ENCODE assay signal across 18 cellular contexts in the genomic region with DNA sequence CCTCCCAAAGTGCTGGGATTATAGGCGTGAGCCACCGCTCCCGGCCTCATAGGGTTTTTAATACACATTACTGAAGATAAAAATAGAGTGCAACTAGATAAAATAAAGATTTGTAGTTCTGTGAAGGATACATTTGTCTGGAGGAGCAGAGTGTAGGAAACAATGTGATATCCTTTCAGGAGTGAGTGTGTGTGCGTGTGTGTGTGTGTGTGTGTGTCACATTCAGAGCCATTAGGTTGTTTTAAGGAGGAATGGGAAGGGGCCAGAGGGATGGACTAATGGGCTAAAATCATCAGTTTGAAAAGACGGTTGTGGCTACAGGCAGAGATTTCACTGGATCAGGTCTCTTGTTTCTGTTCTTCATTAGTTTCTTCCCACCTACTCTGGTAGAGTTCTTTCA. TPM values are rescaled to one million over a fixed set of nuclear protein-coding genes. Genes with fewer than 3 reads are reported as not detected.
DNase-seq lines count a peak whose midpoint lies in the region; TF ChIP-seq lines count a peak whose summit lies in the region.
"Had no signal": no experiment of that assay in that cellular context is flagged by ENCODE, and none has a peak within 500 bp of the region (broad histone marks: within the 10 kb centered on the region; RNA-seq: fewer than 3 reads in every experiment).

No MANE protein-coding gene starts in this region.

- H3K79me1 ChIP-seq in trophoblast cell (ENCODE audit: low read length): no peaks in the 10 kb centered on the region

- no peak overlapping the region for H3K23ac ChIP-seq in trophoblast cell (ENCODE audit: low read length)

- H3K4me3 ChIP-seq in OCI-LY3 (ENCODE audit: low read length) (peak overlapping the region; percentile 50), dorsolateral prefrontal cortex (peak overlapping the region in 4 of 59 donors; percentile 3 to 30 (median 15)), trophoblast cell (ENCODE audit: low read depth, low read length) (no peak overlapping the region)
- H3K4me3 ChIP-seq: PC-9 had no signal

- peak overlapping the region; percentile 74 for H3K27ac Mint-ChIP-seq in T-helper 2 cell treated with Interferon-gamma antibody and Interleukin-4, amounts not matched to agents 5 μg/mL and 100 μg/mL, for 36 hours
- H3K27ac Mint-ChIP-seq: activated naive CD4-positive, alpha-beta T cell treated with anti-CD3 and anti-CD28 coated beads for 36 hours; stimulated activated naive CD8-positive, alpha-beta T cell treated with anti-CD3 and anti-CD28 coated beads, Interleukin-15, Interleukin-2, amounts not matched to agents 100 ng/mL and 50 ng/mL, for 24 hours had no signal

- DNase-seq in T-helper 2 cell treated with Interferon-gamma antibody and Interleukin-4, amounts not matched to agents 5 μg/mL and 100 μg/mL, for 36 hours (ENCODE audit: low spot score): no peak
- DNase-seq in T-helper 2 cell (no peak), dorsolateral prefrontal cortex (no peak), trophoblast cell (no peak), NCI-H1048 (lab: John Stamatoyannopoulos, UW) (no peak), SHP77 treated with DMSO at 0.1 percent for 48 hours (lab: John Stamatoyannopoulos, UW) (no peak)
- DNase-seq in stimulated activated CD4-positive, alpha-beta T cell treated with anti-CD3 and anti-CD28 coated beads, Interleukin-4, amount 100 ng/mL, for 1 hour: no peak
- DNase-seq: activated naive CD4-positive, alpha-beta T cell treated with anti-CD3 and anti-CD28 coated beads for 36 hours; HCEC 1CT; islet precursor cell; naive thymus-derived CD8-positive, alpha-beta T cell; NCI-H1417; NCI-H748 treated with DMSO at 0.1 percent for 48 hours; PC-9 had no signal

- no peak overlapping the region for H3K9ac ChIP-seq in OCI-LY3 (ENCODE audit: low read length)
- no peak overlapping the region for H3K9ac ChIP-seq in trophoblast cell (ENCODE audit: low read length)
- H3K9ac ChIP-seq: KMS-11 had no signal

- no peaks in the 10 kb centered on the region for H3K9me3 Mint-ChIP-seq in T-helper 2 cell treated with Interferon-gamma antibody and Interleukin-4, amounts not matched to agents 5 μg/mL and 100 μg/mL, for 36 hours
- H3K9me3 Mint-ChIP-seq: activated naive CD4-positive, alpha-beta T cell treated with anti-CD3 and anti-CD28 coated beads for 36 hours; CD14-positive monocyte; naive thymus-derived CD8-positive, alpha-beta T cell; stimulated activated naive CD8-positive, alpha-beta T cell treated with anti-CD3 and anti-CD28 coated beads, Interleukin-15, Interleukin-2, amounts not matched to agents 100 ng/mL and 50 ng/mL, for 24 hours had no signal

- H2BK120ac ChIP-seq in trophoblast cell (ENCODE audit: insufficient read depth, low read length, poor library complexity): no peak overlapping the region

- peaks cover 13% of the 10 kb centered on the region for H3K36me3 Mint-ChIP-seq in T-helper 2 cell treated with Interferon-gamma antibody and Interleukin-4, amounts not matched to agents 5 μg/mL and 100 μg/mL, for 36 hours (ENCODE audit: low read depth)

- H3K79me2 ChIP-seq in OCI-LY3 (ENCODE audit: low read length) (peaks cover 95% of the 10 kb centered on the region), trophoblast cell (ENCODE audit: control insufficient read depth, insufficient read depth, low read length, poor library complexity) (peaks cover 4% of the 10 kb centered on the region)

- no peak overlapping the region for H2AK5ac ChIP-seq in trophoblast cell (ENCODE audit: low read length)

- peaks cover 6% of the 10 kb centered on the region for H3K36me3 ChIP-seq in OCI-LY3 (replicated peaks; ENCODE audit: low read depth, low read length)
- no peaks in the 10 kb centered on the region for H3K36me3 ChIP-seq in trophoblast cell (ENCODE audit: control insufficient read depth in 1 of 2, insufficient read depth in 2 of 2, low read length in 2 of 2)

- H2AFZ ChIP-seq in OCI-LY3 (ENCODE audit: low read depth, low read length): no peak overlapping the region
- H2AFZ ChIP-seq in trophoblast cell (ENCODE audit: insufficient read depth, low read length, poor library complexity): no peak overlapping the region
- H2AFZ ChIP-seq: PC-9 had no signal

- TF ChIP-seq CTCF in OCI-LY3 (IDR thresholded peaks at IDR 0.05; ENCODE audit: low read depth, low read length) (no peak), dorsolateral prefrontal cortex (IDR thresholded peaks at IDR 0.05 in 54 of 56, conservative IDR thresholded peaks at IDR 0.05 in 2 of 56; ENCODE audit: low read depth in 1 of 56, partially characterized antibody in 56 of 56) (no peak)

- peak overlapping the region; percentile 46 for H3K4ac ChIP-seq in trophoblast cell (ENCODE audit: low read depth, low read length)

- intact Hi-C loops in dorsolateral prefrontal cortex (cut with DNase I): no loop called here

- 0 out of 2 replicates have a peak overlapping the region, but pooled peaks have one; percentile 3 for H3K27ac ChIP-seq in OCI-LY3 (ENCODE audit: low read length)
- peak overlapping the region in 32 of 59 donors; percentile 5 to 88 (median 68) for H3K27ac ChIP-seq in dorsolateral prefrontal cortex
- H3K27ac ChIP-seq in trophoblast cell (ENCODE audit: low read depth, low read length): no peak overlapping the region
- H3K27ac ChIP-seq: KMS-11, PC-9 had no signal

- WGBS in trophoblast cell (ENCODE audit: extremely low coverage, insufficient coverage, insufficient read length): no CpG with 5 or more reads among the region's 5 CpGs

- no peak overlapping the region for H2BK12ac ChIP-seq in trophoblast cell (ENCODE audit: low read length)

- peaks cover 41% of the 10 kb centered on the region for H3K4me1 Mint-ChIP-seq in T-helper 2 cell treated with Interferon-gamma antibody and Interleukin-4, amounts not matched to agents 5 μg/mL and 100 μg/mL, for 36 hours (ENCODE audit: low read depth)

- no peaks in the 10 kb centered on the region for H3K27me3 Mint-ChIP-seq in T-helper 2 cell treated with Interferon-gamma antibody and Interleukin-4, amounts not matched to agents 5 μg/mL and 100 μg/mL, for 36 hours (ENCODE audit: low read depth)
- H3K27me3 Mint-ChIP-seq: naive thymus-derived CD8-positive, alpha-beta T cell; stimulated activated naive CD8-positive, alpha-beta T cell treated with anti-CD3 and anti-CD28 coated beads, Interleukin-15, Interleukin-2, amounts not matched to agents 100 ng/mL and 50 ng/mL, for 24 hours had no signal

- H2BK5ac ChIP-seq in trophoblast cell (ENCODE audit: low read depth, low read length, poor library complexity): no peak overlapping the region

- H4K20me1 ChIP-seq in OCI-LY3 (ENCODE audit: insufficient read depth, low read length): peaks cover 97% of the 10 kb centered on the region

- no peak overlapping the region for H4K8ac ChIP-seq in trophoblast cell (ENCODE audit: low read depth, low read length)

- no peak overlapping the region for H4K12ac ChIP-seq in trophoblast cell (ENCODE audit: low read depth, low read length)

- H3K9me3 ChIP-seq in OCI-LY3 (ENCODE audit: insufficient read depth, low read length) (no peaks in the 10 kb centered on the region), trophoblast cell (ENCODE audit: insufficient read depth, low read depth, low read length) (no peaks in the 10 kb centered on the region)

- peak overlapping the region; percentile 71 for H3K18ac ChIP-seq in trophoblast cell (ENCODE audit: low read length)

- H3K4me1 ChIP-seq in OCI-LY3 (ENCODE audit: low read length): peaks cover 26% of the 10 kb centered on the region
- H3K4me1 ChIP-seq in trophoblast cell (ENCODE audit: control insufficient read depth in 1 of 2, insufficient read depth in 2 of 2, low read length in 2 of 2): peaks cover 0 to 2% of the 10 kb centered on the region in 2 experiments

- peak overlapping the region; percentile 58 for H3K4me3 Mint-ChIP-seq in T-helper 2 cell treated with Interferon-gamma antibody and Interleukin-4, amounts not matched to agents 5 μg/mL and 100 μg/mL, for 36 hours
- H3K4me3 Mint-ChIP-seq: activated naive CD4-positive, alpha-beta T cell treated with anti-CD3 and anti-CD28 coated beads for 36 hours; CD14-positive monocyte; naive thymus-derived CD8-positive, alpha-beta T cell; stimulated activated naive CD8-positive, alpha-beta T cell treated with anti-CD3 and anti-CD28 coated beads, Interleukin-15, Interleukin-2, amounts not matched to agents 100 ng/mL and 50 ng/mL, for 24 hours had no signal

- H3K27me3 ChIP-seq in OCI-LY3 (ENCODE audit: low read depth, low read length) (no peaks in the 10 kb centered on the region), dorsolateral prefrontal cortex (no peaks in the 10 kb centered on the region), trophoblast cell (ENCODE audit: insufficient read depth, low read length) (no peaks in the 10 kb centered on the region)

- peak overlapping the region; percentile 67 for H3K4me2 ChIP-seq in OCI-LY3 (ENCODE audit: low read length)
- H3K4me2 ChIP-seq in trophoblast cell (ENCODE audit: low read length): no peak overlapping the region
- H3K4me2 ChIP-seq: KMS-11, PC-9 had no signal

- no peak overlapping the region for H3K14ac ChIP-seq in trophoblast cell (ENCODE audit: low read length)

- H4K91ac ChIP-seq in trophoblast cell (ENCODE audit: low read depth, low read length): no peak overlapping the region

RNA-seq across cellular contexts. Expression of a gene that starts 40.0 kb away (rescaled TPM):
- 100 to 1,000 TPM in 35 of 120 experiments, 10 to 100 TPM in 85; 61.1 to 192 (median 89.2) TPM for total RNA-seq in dorsolateral prefrontal cortex
- 45.4 and 47.2 TPM in 2 replicates for polyA plus RNA-seq in trophoblast cell (2013)
